1 cellular context compared by ENCODE assay signal in genomic region chr1:40820251-40820797, GRCh38.
TF ChIP-seq lines count a peak whose summit lies in the region.

No MANE protein-coding gene starts in this region.

TF ChIP-seq in GM12878, 131 proteins besides CTCF, POLR2A, EP300 and RAD21:
- TF ChIP-seq BCL11A (IDR thresholded peaks at IDR 0.05; ENCODE audit: low read depth, low read length): no peak
- TF ChIP-seq ZNF24 (IDR thresholded peaks at IDR 0.05): peak; percentile 89
